Comparison of ENCODE assay signal across 10 cellular contexts in genomic region chr4:48290146-48290772, GRCh38. TPM values are rescaled to one million over a fixed set of nuclear protein-coding genes. Genes with fewer than 3 reads are reported as not detected.
DNase-seq lines count a peak whose midpoint lies in the region; ATAC-seq and TF ChIP-seq lines count a peak whose summit lies in the region.
"Had no signal": no experiment of that assay in that cellular context is flagged by ENCODE, and none has a peak within 500 bp of the region (broad histone marks: within the 10 kb centered on the region; RNA-seq: fewer than 3 reads in every experiment).

No MANE protein-coding gene starts in this region.

- CTCF ChIA-PET in HEK293 (lab: Yijun Ruan, JAX), result interaction anchor here (0.7 to 1.8 kb wide), 2 partner anchors 14 to 375 kb away, joined by 4 to 7 read pairs; no protein-coding TSS in a partner anchor

- POLR2A ChIA-PET in HEK293 (lab: Yijun Ruan, JAX), result no interaction called here

- TF ChIP-seq CTCF in HEK293 (tag by site-specific recombination; IDR thresholded peaks at IDR 0.05) (0 out of 2 replicates have a peak, but pooled peaks have one; percentile 14), liver (IDR thresholded peaks at IDR 0.05; ENCODE audit: low read depth, low read length, missing input control) (peak; percentile 60)

- H3K4me1 ChIP-seq in HEK293 (ENCODE audit: control insufficient read depth, insufficient read depth, low read length) (no peaks in the 10 kb centered on the region), liver (ENCODE audit: control insufficient read depth in 4 of 4, insufficient read depth in 4 of 4, low read length in 3 of 4) (no peaks in the 10 kb centered on the region)
- H3K4me1 ChIP-seq: SJSA1 had no signal

- H3K9me3 ChIP-seq in HEK293 (ENCODE audit: control insufficient read depth, insufficient read depth, low read depth, low read length), result no peaks in the 10 kb centered on the region
- H3K9me3 ChIP-seq in liver (ENCODE audit: control insufficient read depth in 4 of 4, low read length in 3 of 4), result peaks cover 0 to under 1% (median 0%) of the 10 kb centered on the region in 4 donors
- H3K9me3 ChIP-seq: SJSA1 had no signal

- H3K27ac ChIP-seq in HEK293 (ENCODE audit: extremely low read depth, low read depth, low read length) (no peak overlapping the region), liver (ENCODE audit: low read depth in 1 of 2, low read length in 2 of 2) (no peak overlapping the region)
- H3K27ac ChIP-seq: SJSA1 had no signal

- DNase-seq in D341Med (ENCODE audit: low spot score), result peak; percentile 55
- peak; percentile 11 for DNase-seq in UCSD-AML1 (lab: John Stamatoyannopoulos, UW; ENCODE audit: unreplicated experiment)
- DNase-seq in NCI-H1092 treated with DMSO at 0.1 percent for 48 hours (lab: John Stamatoyannopoulos, UW), result no peak
- no peak for DNase-seq in NCI-H187 treated with DMSO at 0.1 percent for 48 hours (lab: John Stamatoyannopoulos, UW)
- DNase-seq in T-helper 2 cell, result no peak
- DNase-seq: left cardiac atrium had no signal

- no peak overlapping the region for H3K9ac ChIP-seq in liver (ENCODE audit: low read depth in 1 of 2, low read length in 2 of 2)

- no peaks in the 10 kb centered on the region for H3K36me3 ChIP-seq in HEK293 (ENCODE audit: control insufficient read depth in 2 of 2, insufficient read depth in 1 of 2, low read length in 2 of 2)
- H3K36me3 ChIP-seq in liver (ENCODE audit: control insufficient read depth in 4 of 4, insufficient read depth in 3 of 4, low read depth in 1 of 4, low read length in 3 of 4), result no peaks in the 10 kb centered on the region
- H3K36me3 ChIP-seq: SJSA1 had no signal

- peak; percentile 70 to 78 for TF ChIP-seq RAD21 in liver (IDR thresholded peaks at IDR 0.05)

- no peak for ATAC-seq in GM18868 (IDR thresholded peaks at IDR 0.05; ENCODE audit: unreplicated experiment)

- WGBS in liver, result 49% methylated on average over 5 of the region's 5 CpGs

- no peaks in the 10 kb centered on the region for H3K27me3 ChIP-seq in liver (ENCODE audit: control insufficient read depth in 4 of 4, insufficient read depth in 4 of 4, low read length in 3 of 4)
- H3K27me3 ChIP-seq: SJSA1 had no signal

- H3K4me3 ChIP-seq in HEK293 (ENCODE audit: low read depth, low read length) (no peak overlapping the region), liver (ENCODE audit: low read depth in 1 of 3, low read length in 3 of 3) (no peak overlapping the region)
- H3K4me3 ChIP-seq: SJSA1 had no signal

TF ChIP-seq in HEK293, 187 proteins besides CTCF, POLR2A, EP300 and RAD21 (continues in another document):
- TF ChIP-seq ZNF362 (tag by site-specific recombination; IDR thresholded peaks at IDR 0.05) (no peak), ZBTB8A (tag by site-specific recombination; IDR thresholded peaks at IDR 0.05) (no peak), IKZF3 (tag by site-specific recombination; IDR thresholded peaks at IDR 0.05) (0 out of 2 replicates have a peak, but pooled peaks have one; percentile 26), ZNF449 (tag by site-specific recombination; IDR thresholded peaks at IDR 0.05) (no peak), YY1 (tag by site-specific recombination; IDR thresholded peaks at IDR 0.05) (no peak), ZNF488 (tag by site-specific recombination; IDR thresholded peaks at IDR 0.05) (no peak)

TF ChIP-seq in liver, 16 proteins besides CTCF, POLR2A, EP300 and RAD21:
- TF ChIP-seq JUND (IDR thresholded peaks at IDR 0.05) (no peak), YY1 (IDR thresholded peaks at IDR 0.05) (no peak), FOXA2 (IDR thresholded peaks at IDR 0.05) (no peak), HNF4G (IDR thresholded peaks at IDR 0.05) (no peak), TAF1 (conservative IDR thresholded peaks at IDR 0.05) (no peak)

RNA-seq across cellular contexts. Expression of gene TEC, which starts 20.6 kb away (rescaled TPM):
- 1 to 10 TPM; 2.0 to 4.7 TPM for total RNA-seq in liver
- 1 to 10 TPM; 1.1 to 1.9 TPM for polyA plus RNA-seq in liver

RNA-seq across cellular contexts. Expression of gene SLAIN2, which starts 51.1 kb away (rescaled TPM):
- 10 to 100 TPM; 12.1 to 32.5 TPM for total RNA-seq in liver
- 10 to 100 TPM; 13.7 to 19.5 TPM for polyA plus RNA-seq in liver

Comparison
In these comparisons a context has a peak if more than half of its experiments do, and no peak if none do; other contexts are left out.
1. DNase-seq: peak in D341Med (single experiment) and UCSD-AML1 (single experiment); none in NCI-H1092 treated with DMSO at 0.1 percent for 48 hours (single experiment), NCI-H187 treated with DMSO at 0.1 percent for 48 hours (single experiment) and T-helper 2 cell (0 of 5).